ENCODE assay signal across 16 cellular contexts in genomic region chr3:180888992-180889560, GRCh38.
"Had no signal": no experiment of that assay in that cellular context is flagged by ENCODE, and none has a peak within 500 bp of the region (broad histone marks: within the 10 kb centered on the region; RNA-seq: fewer than 3 reads in every experiment).

No MANE protein-coding gene starts in this region.

- H3K4me1 ChIP-seq: colonic mucosa, foreskin keratinocyte had no signal

- H3K27ac Mint-ChIP-seq: naive thymus-derived CD4-positive, alpha-beta T cell; stimulated activated naive B cell treated with anti-CD40 and anti-IgM and Interleukin-4, amounts not matched to agents 10 μg/mL and 1 μg/mL and 100 μg/mL, for 72 hours; stimulated activated naive CD8-positive, alpha-beta T cell treated with anti-CD3 and anti-CD28 coated beads, Interleukin-15, amount 100 ng/mL, for 72 hours had no signal

- H3K4me3 ChIP-seq: colonic mucosa, thoracic aorta had no signal

- FAIRE-seq: endothelial cell of umbilical vein, urothelium cell line had no signal

- H3K27ac ChIP-seq: colonic mucosa, foreskin keratinocyte, thoracic aorta had no signal

- ATAC-seq: foreskin keratinocyte; naive thymus-derived CD4-positive, alpha-beta T cell; right cardiac atrium; stimulated activated naive B cell treated with anti-CD40 and anti-IgM and Interleukin-4, amounts not matched to agents 10 μg/mL and 1 μg/mL and 100 μg/mL, for 72 hours; stimulated activated naive CD8-positive, alpha-beta T cell treated with anti-CD3 and anti-CD28 coated beads, Interleukin-15, amount 100 ng/mL, for 72 hours had no signal

- H3K36me3 ChIP-seq: colonic mucosa, thoracic aorta had no signal

- H3K4me1 Mint-ChIP-seq: stimulated activated naive B cell treated with anti-CD40 and anti-IgM and Interleukin-4, amounts not matched to agents 10 μg/mL and 1 μg/mL and 100 μg/mL, for 72 hours; stimulated activated naive CD8-positive, alpha-beta T cell treated with anti-CD3 and anti-CD28 coated beads, Interleukin-15, amount 100 ng/mL, for 72 hours had no signal

- H3K27me3 ChIP-seq: colonic mucosa, foreskin keratinocyte had no signal

- DNase-seq: colonic mucosa; dermis blood vessel endothelial cell; erythroblast; foreskin keratinocyte; kidney glomerular epithelial cell; naive thymus-derived CD4-positive, alpha-beta T cell; right cardiac atrium; stimulated activated CD4-positive, alpha-beta T cell treated with anti-CD3 and anti-CD28 coated beads, Interleukin-15, amount 100 ng/mL, for 24 hours; stimulated activated CD4-positive, alpha-beta T cell treated with anti-CD3 and anti-CD28 coated beads, Interleukin-1b, Interleukin-23, amount 100 ng/mL, for 48 hours; stimulated activated CD4-positive, alpha-beta T cell treated with anti-CD3 and anti-CD28 coated beads, Interleukin-4, amount 100 ng/mL, for 24 hours; stimulated activated naive B cell treated with anti-CD40 and anti-IgM and Interleukin-4, amounts not matched to agents 10 μg/mL and 1 μg/mL and 100 μg/mL, for 72 hours; stimulated activated naive CD8-positive, alpha-beta T cell treated with anti-CD3 and anti-CD28 coated beads, Interleukin-15, amount 100 ng/mL, for 72 hours; trophoblast cell had no signal

- H3K4me3 Mint-ChIP-seq: naive thymus-derived CD4-positive, alpha-beta T cell; stimulated activated naive B cell treated with anti-CD40 and anti-IgM and Interleukin-4, amounts not matched to agents 10 μg/mL and 1 μg/mL and 100 μg/mL, for 72 hours; stimulated activated naive CD8-positive, alpha-beta T cell treated with anti-CD3 and anti-CD28 coated beads, Interleukin-15, amount 100 ng/mL, for 72 hours had no signal

- H3K27me3 Mint-ChIP-seq: stimulated activated naive B cell treated with anti-CD40 and anti-IgM and Interleukin-4, amounts not matched to agents 10 μg/mL and 1 μg/mL and 100 μg/mL, for 72 hours had no signal
